9 cellular contexts compared by ENCODE assay signal in genomic region chr14:103207038-103207403, GRCh38.
A peak's percentile ranks its signal among the peaks of the same experiment; 100 is the strongest.
DNase-seq lines count a peak whose midpoint lies in the region; ATAC-seq and TF ChIP-seq lines count a peak whose summit lies in the region.
"Had no signal": no experiment of that assay in that cellular context is flagged by ENCODE, and none has a peak within 500 bp of the region (broad histone marks: within the 10 kb centered on the region; RNA-seq: fewer than 3 reads in every experiment).

No MANE protein-coding gene starts in this region.

- peak overlapping the region; percentile 95 for H3K4me2 ChIP-seq in GM23248 (ENCODE audit: unreplicated experiment)

- H3K9me2 ChIP-seq in GM23248 (ENCODE audit: insufficient read depth) = no peaks in the 10 kb centered on the region

- no peaks in the 10 kb centered on the region for H4K20me1 ChIP-seq in GM23248 (ENCODE audit: insufficient read depth)

- peaks cover 58% of the 10 kb centered on the region for H3K79me2 ChIP-seq in GM23248 (ENCODE audit: insufficient read depth)

- peaks cover 22% of the 10 kb centered on the region for H3F3A ChIP-seq in GM23248 (ENCODE audit: insufficient read depth)

- H3K9me3 ChIP-seq in GM23248 (ENCODE audit: low read depth) (no peaks in the 10 kb centered on the region), breast epithelium (peaks cover 0 to 10% of the 10 kb centered on the region in 2 donors), iPS-18c (ENCODE audit: control insufficient read depth, insufficient read depth, low read length) (peaks cover 22% of the 10 kb centered on the region)

- intact Hi-C loops in breast epithelium (cut with DNase I; ENCODE audit: low total_unique reads) = no loop called here

- H3K27me3 ChIP-seq in GM23248 (replicated peaks; ENCODE audit: insufficient read depth) (no peaks in the 10 kb centered on the region), breast epithelium (no peaks in the 10 kb centered on the region)

- TF ChIP-seq CTCF in breast epithelium (IDR thresholded peaks at IDR 0.05) = no peak

- peak overlapping the region; percentile 4; the same call in 1 of the 2 replicates for H2AFZ ChIP-seq in GM23248

- no peaks in the 10 kb centered on the region; the same call in 1 of the 2 replicates for H3K36me3 ChIP-seq in GM23248 (ENCODE audit: low read depth)
- H3K36me3 ChIP-seq in breast epithelium = no peaks in the 10 kb centered on the region

- in situ Hi-C loops in GM23248 (cut with MboI) = no loop called here
- in situ Hi-C loops in KBM-7 (cut with MboI; ENCODE audit: low pct_unique_long_range_greater_than_20kb, low sequenced_read_pairs) = no loop called here

- H3K27ac ChIP-seq in GM23248 (peak overlapping the region; percentile 98), breast epithelium (peak overlapping the region; percentile 85 to 94)

- no peak for TF ChIP-seq POLR2A in breast epithelium (IDR thresholded peaks at IDR 0.05)

- peak overlapping the region; percentile 98 for H3K9ac ChIP-seq in GM23248

- DNase-seq in GM23248 (peak; percentile 97), breast epithelium (ENCODE audit: low spot score in 2 of 2) (peak; percentile 65 to 68), skeletal muscle cell (ENCODE audit: low read depth) (no peak), KBM-7 (no peak)
- DNase-seq in activated effector memory CD4-positive, alpha-beta T cell treated with anti-CD3 and anti-CD28 coated beads, Interleukin-2, amount 50 U/mL, for 16 hours = no peak
- DNase-seq: T-cell had no signal

- H3K4me1 ChIP-seq in GM23248 (ENCODE audit: insufficient read depth) (peaks cover 29% of the 10 kb centered on the region), breast epithelium (no peaks in the 10 kb centered on the region)

- WGBS in GM23248 (ENCODE audit: low coverage in 1 of 2, low lambda C conversion rate in 2 of 2, missing lambda C conversion rate in 2 of 2), 2 experiments = 1% methylated on average over 10 to 23 of the region's 23 CpGs

- H3K4me3 ChIP-seq in GM23248 = peak overlapping the region; percentile 91
- H3K4me3 ChIP-seq in breast epithelium = peak overlapping the region; percentile 52 to 73 (median 55)
- peak overlapping the region; percentile 66 for H3K4me3 ChIP-seq in iPS-18c (ENCODE audit: insufficient read depth, low read depth, low read length)
- peak overlapping the region; percentile 45 for H3K4me3 ChIP-seq in skeletal muscle cell (ENCODE audit: low read depth, low read length)

- ATAC-seq in HG02678 (IDR thresholded peaks at IDR 0.05; ENCODE audit: unreplicated experiment) (no peak), GM19467 (IDR thresholded peaks at IDR 0.05; ENCODE audit: unreplicated experiment) (no peak)
- ATAC-seq: T-cell had no signal

Comparison
In these comparisons a context has a peak if more than half of its experiments do, and no peak if none do; other contexts are left out.
1. DNase-seq: peak in GM23248 (single experiment) and breast epithelium (2 of 2); none in skeletal muscle cell (single experiment), activated effector memory CD4-positive, alpha-beta T cell treated with anti-CD3 and anti-CD28 coated beads, Interleukin-2, amount 50 U/mL, for 16 hours (single experiment) and KBM-7 (single experiment).
2. Peak in every context shown above with its lines, with median percentiles within 50 percentile points of each other: H3K4me3 ChIP-seq.